Comparison of ENCODE assay signal across 17 cellular contexts in genomic region chr2:39535606-39536185, GRCh38.
A peak's percentile ranks its signal among the peaks of the same experiment; 100 is the strongest.
DNase-seq lines count a peak whose midpoint lies in the region; TF ChIP-seq lines count a peak whose summit lies in the region.
"Had no signal": no experiment of that assay in that cellular context is flagged by ENCODE, and none has a peak within 500 bp of the region (broad histone marks: within the 10 kb centered on the region; RNA-seq: fewer than 3 reads in every experiment).

No MANE protein-coding gene starts in this region.

- H3K9me3 ChIP-seq in breast epithelium = no peaks in the 10 kb centered on the region
- H3K9me3 ChIP-seq in mammary epithelial cell (replicated peaks; ENCODE audit: insufficient read depth, low read length) = no peaks in the 10 kb centered on the region

- H3K79me2 ChIP-seq in mammary epithelial cell (ENCODE audit: insufficient read depth, low read length) = no peaks in the 10 kb centered on the region

- DNase-seq in MCF 10A (ENCODE audit: unreplicated experiment) (no peak), breast epithelium (ENCODE audit: low spot score in 2 of 2) (no peak), NCI-H69 (lab: John Stamatoyannopoulos, UW) (peak; percentile 20), mammary epithelial cell (no peak), retina (peak; percentile 70), KG1 (lab: John Stamatoyannopoulos, UW) (no peak), SKM-1 (lab: John Stamatoyannopoulos, UW; ENCODE audit: unreplicated experiment) (no peak)
- no peak for DNase-seq in stimulated activated CD4-positive, alpha-beta T cell treated with anti-CD3 and anti-CD28 coated beads, Interleukin-4, amount 100 ng/mL, for 24 hours
- DNase-seq: 8988T; Calu3; CD8-positive, alpha-beta T cell; DMS79 treated with DMSO at 0.1 percent for 48 hours; GF-D8; HCEC 1CT had no signal

- H3K4me1 Mint-ChIP-seq in MCF 10A (ENCODE audit: insufficient read depth, unreplicated experiment) = peaks cover 19% of the 10 kb centered on the region

- H3K27ac ChIP-seq in breast epithelium = no peak overlapping the region
- no peak overlapping the region for H3K27ac ChIP-seq in mammary epithelial cell (ENCODE audit: insufficient read depth, low read depth, low read length)
- H3K27ac ChIP-seq: BLaER1 treated with 17β-estradiol and CSF1 and Interleukin-3, amounts not matched to agents 10 nM and 100 nM had no signal

- H3K36me3 Mint-ChIP-seq in MCF 10A (ENCODE audit: insufficient read depth, unreplicated experiment) = no peaks in the 10 kb centered on the region
- H3K36me3 Mint-ChIP-seq: CD8-positive, alpha-beta T cell had no signal

- H3K4me3 Mint-ChIP-seq in MCF 10A (ENCODE audit: unreplicated experiment) = no peak overlapping the region
- H3K4me3 Mint-ChIP-seq: B cell; CD8-positive, alpha-beta T cell; GM23338 had no signal

- H3K27me3 ChIP-seq in breast epithelium (no peaks in the 10 kb centered on the region), mammary epithelial cell (ENCODE audit: insufficient read depth, low read length) (no peaks in the 10 kb centered on the region)
- H3K27me3 ChIP-seq: BLaER1 treated with 17β-estradiol and CSF1 and Interleukin-3, amounts not matched to agents 10 nM and 100 nM had no signal

- peak overlapping the region; percentile 30 for H2AFZ ChIP-seq in mammary epithelial cell (ENCODE audit: low read depth, low read length)
- H2AFZ ChIP-seq: GM23338 had no signal

- H3K27me3 Mint-ChIP-seq in MCF 10A (ENCODE audit: insufficient read depth, unreplicated experiment) = no peaks in the 10 kb centered on the region

- H3K4me1 ChIP-seq in breast epithelium = no peaks in the 10 kb centered on the region
- peaks cover 15% of the 10 kb centered on the region for H3K4me1 ChIP-seq in mammary epithelial cell (ENCODE audit: insufficient read depth, low read length)

- intact Hi-C loops in MCF 10A (cut with micrococcal nuclease) = no loop called here
- intact Hi-C loops in breast epithelium (cut with DNase I; ENCODE audit: low total_unique reads) = no loop called here
- intact Hi-C loops in mammary epithelial cell (cut with micrococcal nuclease) = no loop called here

- 87% methylated on average over 7 of the region's 7 CpGs for WGBS in mammary epithelial cell (ENCODE audit: low coverage, missing lambda C conversion rate)

- H4K20me1 ChIP-seq in mammary epithelial cell (ENCODE audit: insufficient read depth, low read length) = no peaks in the 10 kb centered on the region
- H4K20me1 ChIP-seq: BLaER1 treated with 17β-estradiol and CSF1 and Interleukin-3, amounts not matched to agents 10 nM and 100 nM had no signal

- dilution Hi-C loops in mammary epithelial cell (cut with HindIII; ENCODE audit: low sequenced_read_pairs) = no loop called here

- in situ Hi-C loops in mammary epithelial cell (cut with MboI; ENCODE audit: low sequenced_read_pairs in 2 of 2) = no loop called here

- H3K36me3 ChIP-seq in breast epithelium (no peaks in the 10 kb centered on the region), mammary epithelial cell (ENCODE audit: insufficient read depth, low read length) (no peaks in the 10 kb centered on the region)
- H3K36me3 ChIP-seq: BLaER1 treated with 17β-estradiol and CSF1 and Interleukin-3, amounts not matched to agents 10 nM and 100 nM had no signal

- BruUV-seq in MCF 10A (replicated peaks; lab: Mats Ljungman, UMichigan) = no TSS peak
- BruUV-seq in mammary epithelial cell (replicated peaks; lab: Mats Ljungman, UMichigan) = no TSS peak

- no peaks in the 10 kb centered on the region for H3K9me3 Mint-ChIP-seq in MCF 10A (ENCODE audit: unreplicated experiment)
- H3K9me3 Mint-ChIP-seq: CD8-positive, alpha-beta T cell had no signal

- TF ChIP-seq CTCF in MCF 10A (IDR thresholded peaks at IDR 0.05; ENCODE audit: unreplicated experiment) = no peak
- no peak for TF ChIP-seq CTCF in breast epithelium (IDR thresholded peaks at IDR 0.05)
- TF ChIP-seq CTCF in mammary epithelial cell (conservative IDR thresholded peaks at IDR 0.05 in 1 of 2, IDR thresholded peaks at IDR 0.05 in 1 of 2; ENCODE audit: extremely low read depth in 1 of 2, insufficient read depth in 1 of 2, low read depth in 1 of 2, low read length in 2 of 2) = no peak

- CTCF ChIA-PET in MCF 10A (lab: Yijun Ruan, JAX) (interaction anchor here (0.6 kb wide), 1 partner anchor 172 kb away, joined by 3 read pairs; no protein-coding TSS in a partner anchor), mammary epithelial cell (lab: Charles Lee; ENCODE audit: low non-redundant PET) (no interaction called here)

- no peak overlapping the region for H3K9ac ChIP-seq in mammary epithelial cell (ENCODE audit: insufficient read depth, low read length)
- H3K9ac ChIP-seq: BLaER1 treated with 17β-estradiol and CSF1 and Interleukin-3, amounts not matched to agents 10 nM and 100 nM had no signal

- H3K27ac Mint-ChIP-seq in MCF 10A (ENCODE audit: low read depth, unreplicated experiment) = peak overlapping the region; percentile 63
- H3K27ac Mint-ChIP-seq: B cell; CD8-positive, alpha-beta T cell; GM23338 had no signal

- POLR2A ChIA-PET in MCF 10A (lab: Yijun Ruan, JAX) = no interaction called here

- no peak for TF ChIP-seq POLR2A in breast epithelium (IDR thresholded peaks at IDR 0.05)

- H3K4me3 ChIP-seq in breast epithelium = no peak overlapping the region
- no peak overlapping the region for H3K4me3 ChIP-seq in mammary epithelial cell (replicated peaks in 1 of 3; ENCODE audit: insufficient read depth in 1 of 3, low read depth in 2 of 3, low read length in 3 of 3)
- H3K4me3 ChIP-seq: BLaER1 treated with 17β-estradiol and CSF1 and Interleukin-3, amounts not matched to agents 10 nM and 100 nM; GM23338 had no signal

- H3K4me2 ChIP-seq in mammary epithelial cell (ENCODE audit: insufficient read depth, low read depth, low read length) = no peak overlapping the region
- H3K4me2 ChIP-seq: BLaER1 treated with 17β-estradiol and CSF1 and Interleukin-3, amounts not matched to agents 10 nM and 100 nM; GM23338 had no signal

Comparison
In these comparisons a context has a peak if more than half of its experiments do, and no peak if none do; other contexts are left out.
1. DNase-seq: peak in NCI-H69 (single experiment) and retina (single experiment); none in MCF 10A (single experiment), breast epithelium (0 of 2), mammary epithelial cell (single experiment), KG1 (single experiment), SKM-1 (single experiment) and stimulated activated CD4-positive, alpha-beta T cell treated with anti-CD3 and anti-CD28 coated beads, Interleukin-4, amount 100 ng/mL, for 24 hours (single experiment).